In genomic region chr5:149777382-149777781, GRCh38 we compare ENCODE assay signal across 13 cellular contexts. TPM values are rescaled to one million over a fixed set of nuclear protein-coding genes. Genes with fewer than 3 reads are reported as not detected.
A peak's percentile ranks its signal among the peaks of the same experiment; 100 is the strongest.
DNase-seq lines count a peak whose midpoint lies in the region; ATAC-seq and TF ChIP-seq lines count a peak whose summit lies in the region.
"Had no signal": no experiment of that assay in that cellular context is flagged by ENCODE, and none has a peak within 500 bp of the region (broad histone marks: within the 10 kb centered on the region; RNA-seq: fewer than 3 reads in every experiment).

No MANE protein-coding gene starts in this region.

- H3K79me2 ChIP-seq in SK-N-SH (ENCODE audit: insufficient read depth), result no peaks in the 10 kb centered on the region

- ATAC-seq in right cardiac atrium (no peak), right lobe of liver (no peak), left lobe of liver (no peak)

- no peaks in the 10 kb centered on the region for H3F3A ChIP-seq in SK-N-SH (replicated peaks; ENCODE audit: insufficient read depth)

- H3K27ac Mint-ChIP-seq in Caco-2 (ENCODE audit: unreplicated experiment), result peak overlapping the region; percentile 44

- intact Hi-C loops in Caco-2 (cut with micrococcal nuclease; ENCODE audit: unreplicated experiment) (loop anchor here (5.0 kb wide), 1 partner anchor 120 kb away; no protein-coding TSS in a partner anchor), right cardiac atrium (cut with DNase I) (no loop called here), sigmoid colon (cut with DNase I) (loop anchor here (5.0 kb wide), 1 partner anchor 50 kb away; no protein-coding TSS in a partner anchor), right lobe of liver (cut with DNase I) (no loop called here)

- no peaks in the 10 kb centered on the region for H3K9me3 Mint-ChIP-seq in Caco-2 (ENCODE audit: unreplicated experiment)

- no peak overlapping the region for H3K9ac ChIP-seq in SK-N-SH

- TF ChIP-seq EP300 in sigmoid colon (IDR thresholded peaks at IDR 0.05) (peak in 2 of 4 donors; percentile 61 to 65), SK-N-SH (IDR thresholded peaks at IDR 0.05; ENCODE audit: borderline replicate concordance in 1 of 2, low read depth in 1 of 2, low read length in 1 of 2) (no peak)

- no TSS peak for BruUV-seq in Caco-2 (replicated peaks; lab: Mats Ljungman, UMichigan)

- H3K9me3 ChIP-seq in Caco-2 (no peaks in the 10 kb centered on the region; the same call in 1 of the 2 replicates), right cardiac atrium (ENCODE audit: control insufficient read depth, low read length) (no peaks in the 10 kb centered on the region), sigmoid colon (no peaks in the 10 kb centered on the region), SK-N-SH (no peaks in the 10 kb centered on the region), right lobe of liver (no peaks in the 10 kb centered on the region)

- H2AFZ ChIP-seq in SK-N-SH (ENCODE audit: low read depth), result no peak overlapping the region

- H4K20me1 ChIP-seq in SK-N-SH (ENCODE audit: insufficient read depth), result no peaks in the 10 kb centered on the region

- H3K27me3 Mint-ChIP-seq in Caco-2 (ENCODE audit: insufficient read depth, unreplicated experiment), result no peaks in the 10 kb centered on the region

- 35% methylated on average over 5 of the region's 5 CpGs for WGBS in right cardiac atrium
- 30 to 47% methylated on average over 5 of the region's 5 CpGs for WGBS in sigmoid colon, 2 donors
- WGBS in SK-N-SH (ENCODE audit: low lambda C conversion rate), result 92% methylated on average over 4 of the region's 5 CpGs
- WGBS in right lobe of liver (ENCODE audit: insufficient coverage, low coverage, low lambda C conversion rate, missing lambda C conversion rate), result no CpG with 5 or more reads among the region's 5 CpGs

- no peak for TF ChIP-seq CTCF in Caco-2 (IDR thresholded peaks at IDR 0.05; ENCODE audit: insufficient read depth in 1 of 2, low read depth in 1 of 2, low read length in 1 of 2, severe bottlenecking in 1 of 2, unreplicated experiment in 1 of 2)
- no peak for TF ChIP-seq CTCF in RWPE1 (conservative IDR thresholded peaks at IDR 0.05; ENCODE audit: low read depth)
- TF ChIP-seq CTCF in sigmoid colon (IDR thresholded peaks at IDR 0.05), result no peak
- TF ChIP-seq CTCF in SK-N-SH (IDR thresholded peaks at IDR 0.05), result no peak
- no peak for TF ChIP-seq CTCF in right lobe of liver (IDR thresholded peaks at IDR 0.05)

- POLR2A ChIA-PET in Caco-2 (lab: Charles Lee), result no interaction called here
- POLR2A ChIA-PET in RWPE1 (lab: Yijun Ruan, JAX; ENCODE audit: low non-redundant PET), result no interaction called here
- POLR2A ChIA-PET in SK-N-SH (lab: Yijun Ruan, JAX), result no interaction called here

- H3K4me1 Mint-ChIP-seq in Caco-2 (ENCODE audit: low read depth, unreplicated experiment), result peaks cover 29% of the 10 kb centered on the region

- H3K36me3 Mint-ChIP-seq in Caco-2 (ENCODE audit: insufficient read depth, unreplicated experiment), result peaks cover 14% of the 10 kb centered on the region

- DNase-seq in Caco-2, result no peak
- DNase-seq in RWPE1 (ENCODE audit: low spot score), result no peak
- peak in 2 of 3 donors; percentile 30 to 75 for DNase-seq in right cardiac atrium
- DNase-seq in sigmoid colon, result peak; percentile 95
- no peak for DNase-seq in NCI-H1694 (lab: John Stamatoyannopoulos, UW)
- DNase-seq in SK-N-SH, result no peak
- DNase-seq in right lobe of liver, result no peak
- no peak for DNase-seq in left lobe of liver (ENCODE audit: low spot score)
- DNase-seq: activated T-cell treated with anti-CD3 and anti-CD28 coated beads for 4 hours, DMS79, KBM-7, NCI-H82 had no signal

- TF ChIP-seq POLR2A in sigmoid colon (IDR thresholded peaks at IDR 0.05) (no peak), right lobe of liver (IDR thresholded peaks at IDR 0.05) (no peak)

- no peak overlapping the region for H3K4me3 ChIP-seq in Caco-2 (ENCODE audit: low read depth, low read length)
- no peak overlapping the region for H3K4me3 ChIP-seq in right cardiac atrium (ENCODE audit: low read length)
- H3K4me3 ChIP-seq in sigmoid colon, result peak overlapping the region in 2 of 4 donors; percentile 18 to 20
- no peak overlapping the region for H3K4me3 ChIP-seq in SK-N-SH (ENCODE audit: low read depth in 2 of 2, low read length in 1 of 2)
- no peak overlapping the region for H3K4me3 ChIP-seq in right lobe of liver
- H3K4me3 ChIP-seq: skin epidermis had no signal

- H3K4me1 ChIP-seq in Caco-2 (peaks cover 13% of the 10 kb centered on the region; the same call in 1 of the 2 replicates), right cardiac atrium (ENCODE audit: control insufficient read depth, insufficient read depth, low read length) (peaks cover 20% of the 10 kb centered on the region), sigmoid colon (peaks cover 0 to 97% (median 91%) of the 10 kb centered on the region in 4 donors), SK-N-SH (ENCODE audit: control insufficient read depth in 1 of 2, insufficient read depth in 2 of 2, low read depth in 1 of 2, low read length in 1 of 2) (peaks cover 0 to 38% of the 10 kb centered on the region in 2 experiments; a peak in 1 of 4 replicates), right lobe of liver (peaks cover 0 to 8% (median 0%) of the 10 kb centered on the region in 4 donors)

- no peak for TF ChIP-seq RAD21 in SK-N-SH (IDR thresholded peaks at IDR 0.05; ENCODE audit: low read length)

- peak overlapping the region; percentile 74 for H3K27ac ChIP-seq in RWPE1
- peak overlapping the region; percentile 45 for H3K27ac ChIP-seq in right cardiac atrium (ENCODE audit: low read length)
- peak overlapping the region; percentile 81 to 94 (median 92) for H3K27ac ChIP-seq in sigmoid colon
- no peak overlapping the region for H3K27ac ChIP-seq in SK-N-SH (ENCODE audit: low read depth in 2 of 2, low read length in 1 of 2)
- H3K27ac ChIP-seq in right lobe of liver, result no peak overlapping the region

- CTCF ChIA-PET in Caco-2 (lab: Charles Lee), result no interaction called here
- CTCF ChIA-PET in RWPE1 (lab: Yijun Ruan, JAX), result interaction anchor here (0.6 kb wide), 1 partner anchor 183 kb away, joined by 3 read pairs; the partner anchor contains the start of gene SLC26A2
- CTCF ChIA-PET in SK-N-SH (lab: Yijun Ruan, JAX), result interaction anchor here (0.8 to 1.7 kb wide), 3 partner anchors 75 to 110 kb away, joined by 3 to 4 read pairs (median 3); no protein-coding TSS in a partner anchor

- no peak overlapping the region for H3K4me3 Mint-ChIP-seq in Caco-2 (ENCODE audit: unreplicated experiment)

- H3K27me3 ChIP-seq in Caco-2 (replicated peaks; ENCODE audit: control insufficient read depth, insufficient read depth, low read length), result no peaks in the 10 kb centered on the region
- no peaks in the 10 kb centered on the region for H3K27me3 ChIP-seq in right cardiac atrium (ENCODE audit: control insufficient read depth, insufficient read depth)
- H3K27me3 ChIP-seq in sigmoid colon, result no peaks in the 10 kb centered on the region
- no peaks in the 10 kb centered on the region for H3K27me3 ChIP-seq in SK-N-SH (ENCODE audit: insufficient read depth)
- H3K27me3 ChIP-seq in right lobe of liver, result no peaks in the 10 kb centered on the region

- H3K36me3 ChIP-seq in Caco-2 (ENCODE audit: control insufficient read depth, insufficient read depth, low read length), result no peaks in the 10 kb centered on the region; the same call in 1 of the 2 replicates
- H3K36me3 ChIP-seq in sigmoid colon, result no peaks in the 10 kb centered on the region
- no peaks in the 10 kb centered on the region for H3K36me3 ChIP-seq in SK-N-SH (replicated peaks in 1 of 2; ENCODE audit: control insufficient read depth in 1 of 2, insufficient read depth in 2 of 2, low read length in 1 of 2)
- no peaks in the 10 kb centered on the region for H3K36me3 ChIP-seq in right lobe of liver

- H3K4me2 ChIP-seq in SK-N-SH, result no peak overlapping the region

- no peaks in the 10 kb centered on the region for H3K9me2 ChIP-seq in SK-N-SH

TF ChIP-seq in SK-N-SH, 30 proteins besides CTCF, POLR2A, EP300 and RAD21:
- TF ChIP-seq USF1 (IDR thresholded peaks at IDR 0.05; ENCODE audit: borderline replicate concordance, low read depth) (no peak), MXI1 (IDR thresholded peaks at IDR 0.05; ENCODE audit: low read depth, low read length) (no peak), FOXJ3 (CRISPR knock-in tag; IDR thresholded peaks at IDR 0.05) (no peak)

RNA-seq across cellular contexts. Expression of gene PPARGC1B, which starts 47.3 kb away (rescaled TPM):
- total RNA-seq in Caco-2 (2022) (7.7 and 8.0 TPM in 2 replicates), right cardiac atrium (10 to 100 TPM; 11.9 to 17.5 (median 13.6) TPM), sigmoid colon (10 to 100 TPM in 3 of 4 donors, 1 to 10 TPM in 1; 9.9 to 19.1 (median 12.3) TPM), right lobe of liver (1 to 10 TPM; 2.3 to 7.5 (median 3.9) TPM), left lobe of liver (4.0 TPM)
- polyA plus RNA-seq in right cardiac atrium (4.5 TPM), sigmoid colon (10 to 100 TPM in 1 of 3 donors, 1 to 10 TPM in 2; 1.8 to 13.9 (median 5.3) TPM), SK-N-SH (2012; rRNA removed) (0.21 and 0.25 TPM in 2 replicates)
- 0.14 and 0.20 TPM in 2 replicates for polyA plus RNA-seq in SK-N-SH (2012; cell fraction: cytosol; rRNA removed)
- 0.69 and 0.93 TPM in 2 replicates for polyA plus RNA-seq in SK-N-SH (2012; cell fraction: nucleus; rRNA removed)

Comparison
In these comparisons a context has a peak if more than half of its experiments do, and no peak if none do; other contexts are left out.
1. DNase-seq: peak in right cardiac atrium (2 of 3) and sigmoid colon (single experiment); none in Caco-2 (0 of 2), RWPE1 (single experiment), NCI-H1694 (single experiment), SK-N-SH (single experiment), right lobe of liver (0 of 3) and left lobe of liver (single experiment).
2. H3K27ac ChIP-seq: peak in RWPE1 (single experiment), right cardiac atrium (single experiment) and sigmoid colon (4 of 4); none in SK-N-SH (0 of 2) and right lobe of liver (0 of 3).
3. intact Hi-C loops: an anchor here in Caco-2 (5.0 kb wide) and sigmoid colon (5.0 kb wide); none called in right cardiac atrium and right lobe of liver.